Comparison of ENCODE assay signal across 9 cellular contexts in the genomic region with DNA sequence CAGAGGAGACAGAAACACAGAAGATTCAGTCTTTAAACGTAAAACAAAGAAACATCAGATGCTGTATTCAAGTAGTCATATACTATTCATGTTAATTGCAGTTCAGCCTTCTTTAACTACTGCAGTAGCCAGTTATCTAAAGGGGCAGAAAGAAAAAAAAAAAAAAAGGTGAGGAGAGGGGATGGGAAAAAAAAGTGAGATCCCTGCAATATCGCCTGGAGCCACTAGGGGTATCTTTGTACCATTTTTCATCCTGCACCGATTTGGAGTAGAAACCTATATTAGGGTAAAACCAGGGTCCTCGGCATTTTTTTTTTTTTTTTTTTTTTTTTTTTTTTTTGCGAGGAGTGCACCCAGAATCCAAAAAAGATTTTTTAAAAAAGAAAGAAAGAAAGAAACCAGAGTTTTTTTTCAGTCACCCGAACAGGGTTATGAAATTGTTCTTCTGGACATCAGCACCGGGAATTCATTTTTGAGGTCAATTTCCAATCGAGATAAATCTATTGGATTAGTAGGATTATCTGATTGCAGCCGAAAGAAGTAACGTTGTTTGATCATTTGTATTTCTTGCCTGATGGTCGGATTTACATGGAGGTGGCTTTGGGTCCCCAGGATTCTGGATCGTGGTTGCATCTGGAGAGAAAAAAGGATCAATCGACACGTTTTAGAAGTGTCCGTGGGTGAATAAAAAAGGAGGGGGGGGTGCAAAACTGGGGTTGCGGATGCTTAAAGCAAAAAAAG.
DNase-seq lines count a peak whose midpoint lies in the region; ATAC-seq and TF ChIP-seq lines count a peak whose summit lies in the region.
"Had no signal": no experiment of that assay in that cellular context is flagged by ENCODE, and none has a peak within 500 bp of the region (broad histone marks: within the 10 kb centered on the region; RNA-seq: fewer than 3 reads in every experiment).

No MANE protein-coding gene starts in this region.

- no peaks in the 10 kb centered on the region for H3K9me3 ChIP-seq in MG63

- H3K4me3 Mint-ChIP-seq in brain, result peak overlapping the region; percentile 93 to 98 (median 95)
- H3K4me3 Mint-ChIP-seq: B cell had no signal

- H3K4me1 Mint-ChIP-seq in brain, result peaks cover 48% of the 10 kb centered on the region
- H3K4me1 Mint-ChIP-seq: B cell had no signal

- H3K27me3 ChIP-seq in MG63, result no peaks in the 10 kb centered on the region

- peak overlapping the region; percentile 60 for H3K4me3 ChIP-seq in MG63

- TF ChIP-seq CTCF in brain (conservative IDR thresholded peaks at IDR 0.05), result peak; percentile 66 to 84

- no peaks in the 10 kb centered on the region for H3K9me3 Mint-ChIP-seq in brain

- peak overlapping the region; percentile 96 to 99 (median 98) for H3K27ac Mint-ChIP-seq in brain
- H3K27ac Mint-ChIP-seq: B cell had no signal

- H3K36me3 Mint-ChIP-seq in brain, result no peaks in the 10 kb centered on the region

- ATAC-seq in GM21576 (IDR thresholded peaks at IDR 0.05; ENCODE audit: unreplicated experiment), result no peak

- DNase-seq in NCI-H1092 treated with DMSO at 0.1 percent for 48 hours (lab: John Stamatoyannopoulos, UW), result peak; percentile 30
- no peak for DNase-seq in NCI-H1092 (lab: John Stamatoyannopoulos, UW)
- peak; percentile 50 for DNase-seq in MG63
- peak; percentile 35 for DNase-seq in iPS-NIHi7 (ENCODE audit: extremely low spot score)
- DNase-seq in superior temporal gyrus (ENCODE audit: extremely low spot score), result peak; percentile 84
- DNase-seq in activated CD4-positive, CD25-positive, alpha-beta regulatory T cell treated with anti-CD3 and anti-CD28 coated beads, Interleukin-2, amount 50 U/mL, for 72 hours, result no peak

- H3K27me3 Mint-ChIP-seq in brain, result peaks cover 15% of the 10 kb centered on the region

- H3K36me3 ChIP-seq in MG63, result no peaks in the 10 kb centered on the region

Comparison
In these comparisons a context has a peak if more than half of its experiments do, and no peak if none do; other contexts are left out.
1. DNase-seq: peak in NCI-H1092 treated with DMSO at 0.1 percent for 48 hours (single experiment), MG63 (single experiment), iPS-NIHi7 (single experiment) and superior temporal gyrus (single experiment); none in NCI-H1092 (single experiment) and activated CD4-positive, CD25-positive, alpha-beta regulatory T cell treated with anti-CD3 and anti-CD28 coated beads, Interleukin-2, amount 50 U/mL, for 72 hours (single experiment).